ENCODE assay signal across 37 cellular contexts in the genomic region with DNA sequence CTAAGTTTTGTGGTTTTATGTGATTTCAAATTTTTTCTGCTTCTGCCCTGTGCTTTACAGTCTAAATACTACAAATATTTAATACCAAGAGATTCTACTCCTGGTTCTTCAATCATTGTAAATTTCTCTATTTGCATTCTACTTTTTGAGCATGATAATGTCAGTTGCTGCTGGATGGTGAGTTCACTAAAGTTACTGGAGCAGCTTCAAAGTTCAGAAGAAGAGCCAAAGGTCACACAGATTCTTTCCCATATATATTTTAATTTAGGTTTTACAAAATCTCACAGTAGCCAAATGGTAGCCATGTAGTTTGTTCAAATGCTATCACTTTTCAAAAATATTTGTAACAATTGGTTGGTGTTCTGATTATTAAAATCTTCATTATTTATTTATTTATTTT.
DNase-seq lines count a peak whose midpoint lies in the region; ATAC-seq, FAIRE-seq and TF ChIP-seq lines count a peak whose summit lies in the region.
"Had no signal": no experiment of that assay in that cellular context is flagged by ENCODE, and none has a peak within 500 bp of the region (broad histone marks: within the 10 kb centered on the region; RNA-seq: fewer than 3 reads in every experiment).

No MANE protein-coding gene starts in this region.

- TF ChIP-seq EP300 in HepG2 (IDR thresholded peaks at IDR 0.05; ENCODE audit: low read depth in 2 of 2, low read length in 2 of 2) (no peak), HepG2 (CRISPR knock-in tag; IDR thresholded peaks at IDR 0.05; ENCODE audit: borderline replicate concordance) (no peak)

- no peaks in the 10 kb centered on the region for H3K79me1 ChIP-seq in H9 (ENCODE audit: insufficient read depth, low read depth, low read length, poor library complexity, severe bottlenecking)

- in situ Hi-C loops in HepG2 (cut with HindIII; ENCODE audit: extremely low pct_ligation_motif_present, low pct_unique_long_range_greater_than_20kb) = loop anchor here (25.0 kb wide), 1 partner anchor 660 kb away; the partner anchor contains the start of gene MAN2A1

- H3K4me2 ChIP-seq in hepatocyte (peak overlapping the region; percentile 16), HepG2 (ENCODE audit: low read depth, low read length) (0 out of 2 replicates have a peak overlapping the region, but pooled peaks have one; percentile 42), H9 (ENCODE audit: insufficient read depth, insufficient read length, low read length) (no peak overlapping the region)
- H3K4me2 ChIP-seq: A549; BLaER1; BLaER1 treated with 17β-estradiol and CSF1 and Interleukin-3, amounts not matched to agents 10 nM and 100 nM had no signal

- H3K4me1 Mint-ChIP-seq in H9 = no peaks in the 10 kb centered on the region
- H3K4me1 Mint-ChIP-seq: B cell; CD14-positive monocyte; CD4-positive, alpha-beta memory T cell; CD4-positive, CD25-positive, alpha-beta regulatory T cell; CD8-positive, alpha-beta memory T cell had no signal

- no peak overlapping the region for H2BK12ac ChIP-seq in H9 (ENCODE audit: insufficient read length, low read depth, low read length)

- no peak overlapping the region for H4K5ac ChIP-seq in H9 (ENCODE audit: insufficient read length, low read depth, low read length)

- H3K36me3 Mint-ChIP-seq in H9 (ENCODE audit: insufficient read depth in 1 of 3, low read depth in 3 of 3) = no peaks in the 10 kb centered on the region
- H3K36me3 Mint-ChIP-seq: CD14-positive monocyte; CD4-positive, alpha-beta memory T cell; CD4-positive, CD25-positive, alpha-beta regulatory T cell; CD8-positive, alpha-beta memory T cell; CD8-positive, alpha-beta T cell had no signal

- H3K23me2 ChIP-seq in H9 (ENCODE audit: insufficient read length, low read depth, low read length, poor library complexity, severe bottlenecking) = no peaks in the 10 kb centered on the region

- FAIRE-seq in HepG2 (lab: Jason Lieb, UNC) = no peak
- FAIRE-seq: A204.1, A549, D721Med had no signal

- no peaks in the 10 kb centered on the region for H3K79me2 ChIP-seq in hepatocyte
- H3K79me2 ChIP-seq in HepG2 (ENCODE audit: insufficient read depth, low read length) = no peaks in the 10 kb centered on the region
- no peaks in the 10 kb centered on the region for H3K79me2 ChIP-seq in H9 (ENCODE audit: insufficient read depth, low read length)

- no peak overlapping the region for H3K9ac ChIP-seq in HepG2 (ENCODE audit: insufficient read depth, low read depth, low read length)
- no peak overlapping the region for H3K9ac ChIP-seq in liver (ENCODE audit: low read depth in 1 of 2, low read length in 2 of 2)
- no peak overlapping the region for H3K9ac ChIP-seq in H9 (ENCODE audit: extremely low read depth, insufficient read length, low read length)
- H3K9ac ChIP-seq: BLaER1; BLaER1 treated with 17β-estradiol and CSF1 and Interleukin-3, amounts not matched to agents 10 nM and 100 nM had no signal

- H3K9me3 ChIP-seq in hepatocyte (ENCODE audit: low read depth) (no peaks in the 10 kb centered on the region), HepG2 (ENCODE audit: low read length) (no peaks in the 10 kb centered on the region), liver (ENCODE audit: control insufficient read depth in 4 of 4, low read length in 3 of 4) (no peaks in the 10 kb centered on the region), right lobe of liver (no peaks in the 10 kb centered on the region), H9 (ENCODE audit: control insufficient read depth, low read depth, low read length) (no peaks in the 10 kb centered on the region)
- H3K9me3 ChIP-seq: A549; BE2C; BLaER1; BLaER1 treated with 17β-estradiol and CSF1 and Interleukin-3, amounts not matched to agents 10 nM and 100 nM; Caco-2 had no signal

- H3K56ac ChIP-seq in H9 (ENCODE audit: insufficient read length, low read depth, low read length) = no peak overlapping the region

- no peak overlapping the region for H2BK15ac ChIP-seq in H9 (ENCODE audit: low read depth, low read length)

- H3K27me3 Mint-ChIP-seq in H9 (ENCODE audit: low read depth) = no peaks in the 10 kb centered on the region
- H3K27me3 Mint-ChIP-seq: B cell; CD4-positive, alpha-beta memory T cell; CD4-positive, alpha-beta T cell; CD4-positive, CD25-positive, alpha-beta regulatory T cell; CD8-positive, alpha-beta memory T cell had no signal

- peaks cover 16% of the 10 kb centered on the region for H3K4me1 ChIP-seq in hepatocyte (ENCODE audit: insufficient read depth)
- H3K4me1 ChIP-seq in HepG2 (ENCODE audit: insufficient read depth, low read length) = peaks cover 47% of the 10 kb centered on the region
- peaks cover 2 to 19% (median 16%) of the 10 kb centered on the region in 4 donors for H3K4me1 ChIP-seq in liver (ENCODE audit: control insufficient read depth in 4 of 4, insufficient read depth in 4 of 4, low read length in 3 of 4)
- peaks cover 0 to 39% (median 12%) of the 10 kb centered on the region in 4 donors for H3K4me1 ChIP-seq in right lobe of liver
- no peaks in the 10 kb centered on the region for H3K4me1 ChIP-seq in H9 (ENCODE audit: insufficient read depth, low read length)
- H3K4me1 ChIP-seq: A549; BE2C; BLaER1; BLaER1 treated with 17β-estradiol and CSF1 and Interleukin-3, amounts not matched to agents 10 nM and 100 nM had no signal

- no peak overlapping the region for H3K18ac ChIP-seq in H9 (ENCODE audit: insufficient read length, low read depth, low read length)

- H3K4me3 ChIP-seq in hepatocyte = no peak overlapping the region
- H3K4me3 ChIP-seq in HepG2 (replicated peaks in 1 of 3; ENCODE audit: insufficient read depth in 1 of 3, low read depth in 2 of 3, low read length in 3 of 3) = no peak overlapping the region; a peak in 1 of 6 replicates
- no peak overlapping the region for H3K4me3 ChIP-seq in liver (ENCODE audit: low read depth in 1 of 3, low read length in 3 of 3)
- H3K4me3 ChIP-seq in right lobe of liver = no peak overlapping the region
- H3K4me3 ChIP-seq: A549; BLaER1; BLaER1 treated with 17β-estradiol and CSF1 and Interleukin-3, amounts not matched to agents 10 nM and 100 nM had no signal

- TF ChIP-seq POLR2A in HepG2 (IDR thresholded peaks at IDR 0.05; ENCODE audit: insufficient read depth in 1 of 2, low read depth in 2 of 2, low read length in 2 of 2) (no peak), right lobe of liver (IDR thresholded peaks at IDR 0.05) (no peak)

- no peak overlapping the region for H2BK5ac ChIP-seq in H9 (ENCODE audit: insufficient read length, low read length)

- ATAC-seq in HepG2 (no peak), right lobe of liver (peak in 3 of 4 donors; percentile 36 to 56 (median 48))
- ATAC-seq: A549; CD8-positive, alpha-beta T cell had no signal

- no peak overlapping the region for H2BK20ac ChIP-seq in H9 (ENCODE audit: low read depth, low read length, poor library complexity, severe bottlenecking)

- no peak overlapping the region for H4K91ac ChIP-seq in H9 (ENCODE audit: insufficient read length, low read depth, low read length)

- no peak overlapping the region for H3K27ac Mint-ChIP-seq in H9
- H3K27ac Mint-ChIP-seq: B cell; CD14-positive monocyte; CD4-positive, alpha-beta memory T cell; CD4-positive, alpha-beta T cell; CD4-positive, CD25-positive, alpha-beta regulatory T cell; CD8-positive, alpha-beta memory T cell; CD8-positive, alpha-beta T cell had no signal

- no peaks in the 10 kb centered on the region for H3K9me2 ChIP-seq in hepatocyte (replicated peaks; ENCODE audit: insufficient read depth)

- peaks cover 0 to 1% of the 10 kb centered on the region in 2 experiments; a peak in 1 of 5 replicates for H3K9me3 Mint-ChIP-seq in H9
- H3K9me3 Mint-ChIP-seq: CD4-positive, alpha-beta T cell; CD4-positive, CD25-positive, alpha-beta regulatory T cell; CD8-positive, alpha-beta memory T cell; CD8-positive, alpha-beta T cell had no signal

- BruUV-seq in HepG2 (replicated peaks; lab: Mats Ljungman, UMichigan) = no TSS peak

- no peak overlapping the region for H3K23ac ChIP-seq in H9 (ENCODE audit: insufficient read length, low read depth, low read length)

- POLR2A ChIA-PET in HepG2 (lab: Yijun Ruan, JAX) = interaction anchor here (0.5 kb wide), 1 partner anchor 44 kb away, joined by 3 read pairs; no protein-coding TSS in a partner anchor

- H2AFZ ChIP-seq in hepatocyte (no peak overlapping the region), HepG2 (ENCODE audit: low read length) (no peak overlapping the region), H9 (ENCODE audit: low read length) (no peak overlapping the region)

- no peak overlapping the region for H3K14ac ChIP-seq in H9 (ENCODE audit: insufficient read depth, low read length)

- no peaks in the 10 kb centered on the region for H3K36me3 ChIP-seq in hepatocyte (replicated peaks; ENCODE audit: insufficient read depth, low read depth)
- no peaks in the 10 kb centered on the region for H3K36me3 ChIP-seq in HepG2 (replicated peaks in 1 of 2; ENCODE audit: control insufficient read depth in 1 of 2, insufficient read depth in 2 of 2, low read length in 2 of 2)
- H3K36me3 ChIP-seq in liver (ENCODE audit: control insufficient read depth in 4 of 4, insufficient read depth in 3 of 4, low read depth in 1 of 4, low read length in 3 of 4) = no peaks in the 10 kb centered on the region
- H3K36me3 ChIP-seq in right lobe of liver = no peaks in the 10 kb centered on the region
- H3K36me3 ChIP-seq: BE2C; BLaER1; BLaER1 treated with 17β-estradiol and CSF1 and Interleukin-3, amounts not matched to agents 10 nM and 100 nM had no signal

- H4K8ac ChIP-seq in H9 (replicated peaks; ENCODE audit: insufficient read length, low read depth, low read length) = no peak overlapping the region

- DNase-seq in hepatocyte (ENCODE audit: low spot score) (no peak), HepG2 (ENCODE audit: low spot score) (no peak), right lobe of liver (no peak), HK-2 (ENCODE audit: unreplicated experiment) (no peak), H9 (no peak), SIG-M5 treated with dmso at 0.1 percent for 504 hours (lab: John Stamatoyannopoulos, UW; ENCODE audit: unreplicated experiment) (no peak)
- no peak for DNase-seq in activated CD4-positive, alpha-beta T cell treated with anti-CD3 and anti-CD28 coated beads, Interleukin-2, amount 50 U/mL, for 4 hours
- DNase-seq: 8988T; ACHN; AML-193; BE2C; C1 segment of cervical spinal cord; Caco-2; Calu3; CD4-positive, alpha-beta memory T cell; CD4-positive, alpha-beta T cell; CD4-positive, CD25-positive, alpha-beta regulatory T cell; CD8-positive, alpha-beta memory T cell; CD8-positive, alpha-beta T cell; COR-L47; DMS 273 treated with DMSO at 0.1 percent for 48 hours; DMS153; DMS53; DMS79; DMS79 treated with DMSO at 0.1 percent for 48 hours; DND-41; EL had no signal

- H3K4me3 Mint-ChIP-seq in H9 = no peak overlapping the region
- H3K4me3 Mint-ChIP-seq: B cell; CD14-positive monocyte; CD4-positive, alpha-beta memory T cell; CD4-positive, alpha-beta T cell; CD4-positive, CD25-positive, alpha-beta regulatory T cell; CD8-positive, alpha-beta memory T cell; CD8-positive, alpha-beta T cell had no signal

- no peak for TF ChIP-seq RAD21 in HepG2 (CRISPR knock-in tag; IDR thresholded peaks at IDR 0.05)
- no peak for TF ChIP-seq RAD21 in liver (IDR thresholded peaks at IDR 0.05)

- intact Hi-C loops in HepG2 (cut with micrococcal nuclease; ENCODE audit: unreplicated experiment) (loop anchor here (5.0 kb wide), 3 partner anchors 55 to 660 kb away; partner anchors contain the start of gene MAN2A1), right lobe of liver (cut with DNase I) (no loop called here)

- peak overlapping the region; percentile 14 for H3K27ac ChIP-seq in hepatocyte
- peak overlapping the region; percentile 84 for H3K27ac ChIP-seq in HepG2 (ENCODE audit: extremely low read length, insufficient read depth, low read length)
- H3K27ac ChIP-seq in liver (ENCODE audit: low read depth in 1 of 2, low read length in 2 of 2) = no peak overlapping the region
- no peak overlapping the region for H3K27ac ChIP-seq in right lobe of liver
- H3K27ac ChIP-seq in H9 (ENCODE audit: insufficient read length, low read depth, low read length) = no peak overlapping the region
- H3K27ac ChIP-seq: 22Rv1; A549; BLaER1; BLaER1 treated with 17β-estradiol and CSF1 and Interleukin-3, amounts not matched to agents 10 nM and 100 nM; C4-2B had no signal

- TF ChIP-seq CTCF in hepatocyte (IDR thresholded peaks at IDR 0.05; ENCODE audit: poor library complexity) = no peak
- TF ChIP-seq CTCF in HepG2 (CRISPR knock-in tag; IDR thresholded peaks at IDR 0.05) = no peak
- no peak for TF ChIP-seq CTCF in liver (IDR thresholded peaks at IDR 0.05; ENCODE audit: low read depth, low read length, missing input control)
- TF ChIP-seq CTCF in right lobe of liver (IDR thresholded peaks at IDR 0.05) = no peak
- no peak for TF ChIP-seq CTCF in H9 (conservative IDR thresholded peaks at IDR 0.05)

- CTCF ChIA-PET in HepG2 (lab: Yijun Ruan, JAX; ENCODE audit: low intra/inter-chr PET ratio, low total read pairs) = no interaction called here

- no peaks in the 10 kb centered on the region for H3K27me3 ChIP-seq in hepatocyte
- no peaks in the 10 kb centered on the region for H3K27me3 ChIP-seq in HepG2 (ENCODE audit: control insufficient read depth in 1 of 2, insufficient read depth in 2 of 2, low read length in 2 of 2)
- H3K27me3 ChIP-seq in liver (ENCODE audit: control insufficient read depth in 4 of 4, insufficient read depth in 4 of 4, low read length in 3 of 4) = no peaks in the 10 kb centered on the region
- H3K27me3 ChIP-seq in right lobe of liver = no peaks in the 10 kb centered on the region
- no peaks in the 10 kb centered on the region for H3K27me3 ChIP-seq in H9 (ENCODE audit: insufficient read depth, low read length)
- H3K27me3 ChIP-seq: BE2C; BLaER1; BLaER1 treated with 17β-estradiol and CSF1 and Interleukin-3, amounts not matched to agents 10 nM and 100 nM had no signal

- H4K20me1 ChIP-seq in hepatocyte (ENCODE audit: insufficient read depth, poor library complexity, severe bottlenecking) = no peaks in the 10 kb centered on the region
- H4K20me1 ChIP-seq in HepG2 (ENCODE audit: insufficient read depth, low read length) = no peaks in the 10 kb centered on the region
- H4K20me1 ChIP-seq in H9 (ENCODE audit: control insufficient read depth, insufficient read depth, insufficient read length) = no peaks in the 10 kb centered on the region
- H4K20me1 ChIP-seq: BLaER1; BLaER1 treated with 17β-estradiol and CSF1 and Interleukin-3, amounts not matched to agents 10 nM and 100 nM had no signal

- no peak overlapping the region for H3K4ac ChIP-seq in H9 (ENCODE audit: low read depth, low read length)

- H3T11ph ChIP-seq in H9 (ENCODE audit: low read length) = no peak overlapping the region

- H2AK5ac ChIP-seq in H9 (ENCODE audit: insufficient read length, low read length) = no peak overlapping the region

- H2BK120ac ChIP-seq in H9 (ENCODE audit: low read depth, low read length, poor library complexity, severe bottlenecking) = no peak overlapping the region

Comparison
In these comparisons a context has a peak if more than half of its experiments do, and no peak if none do; other contexts are left out.
1. H3K27ac ChIP-seq: peak in hepatocyte (single experiment) and HepG2 (single experiment); none in liver (0 of 2), right lobe of liver (0 of 3) and H9 (single experiment).